ENCODE assay signal across 16 cellular contexts in genomic region chr14:61150851-61151250, GRCh38.
"Had no signal": no experiment of that assay in that cellular context is flagged by ENCODE, and none has a peak within 500 bp of the region (broad histone marks: within the 10 kb centered on the region; RNA-seq: fewer than 3 reads in every experiment).

No MANE protein-coding gene starts in this region.

- H3K4me3 ChIP-seq: body of pancreas, gastroesophageal sphincter had no signal

- ATAC-seq: activated T-helper 17 cell treated with anti-CD3 and anti-CD28 coated beads, Interleukin-2, amount 50 U/mL, for 72 hours; body of pancreas; gastroesophageal sphincter; left ventricle myocardium superior had no signal

- H3K27ac ChIP-seq: body of pancreas, gastroesophageal sphincter had no signal

- H3K27me3 ChIP-seq: body of pancreas, gastroesophageal sphincter had no signal

- H3K4me1 ChIP-seq: body of pancreas had no signal

- H3K36me3 ChIP-seq: gastroesophageal sphincter had no signal

- H3K9me3 ChIP-seq: body of pancreas, gastroesophageal sphincter had no signal

- DNase-seq: activated B cell treated with CpG ODN at 0.5 μM for 24 hours; activated CD4-positive, alpha-beta T cell treated with anti-CD3 and anti-CD28 coated beads, Interleukin-2, amount 50 U/mL, for 1 hour; activated naive CD4-positive, alpha-beta T cell treated with anti-CD3 and anti-CD28 coated beads for 36 hours; activated T-cell treated with anti-CD3 and anti-CD28 coated beads for 4 hours; body of pancreas; cerebellar nuclear complex; endodermal cell; erythroblast; kidney; left ventricle myocardium superior; mesenchymal stem cell; nephron progenitor cell; stimulated activated CD4-positive, alpha-beta T cell treated with anti-CD3 and anti-CD28 coated beads, Interleukin-15, amount 100 ng/mL, for 24 hours; stimulated activated CD4-positive, alpha-beta T cell treated with anti-CD3 and anti-CD28 coated beads, Interleukin-4, amount 100 ng/mL, for 24 hours had no signal
